ENCODE assay signal across 14 cellular contexts in the genomic region with DNA sequence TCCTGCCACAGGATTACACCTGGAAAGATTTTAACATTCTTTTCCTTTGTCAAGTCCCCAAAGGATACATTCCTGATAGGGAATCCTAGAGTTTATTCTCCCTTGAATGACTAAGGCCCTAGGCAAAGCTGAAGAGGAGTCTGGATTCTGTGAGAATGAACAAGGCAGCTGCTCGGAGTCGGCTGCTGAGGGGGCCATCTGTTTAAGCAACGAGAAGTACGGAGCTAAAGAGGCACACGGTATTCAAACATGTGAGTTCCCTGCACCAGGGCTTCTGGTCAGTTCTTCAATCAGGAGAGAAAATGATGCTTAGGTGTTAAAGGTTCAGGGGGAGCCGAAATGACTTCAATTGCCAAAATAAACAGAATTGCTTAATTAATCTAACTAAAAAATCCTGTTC.
DNase-seq lines count a peak whose midpoint lies in the region; ATAC-seq and TF ChIP-seq lines count a peak whose summit lies in the region.
"Had no signal": no experiment of that assay in that cellular context is flagged by ENCODE, and none has a peak within 500 bp of the region (broad histone marks: within the 10 kb centered on the region; RNA-seq: fewer than 3 reads in every experiment).

No MANE protein-coding gene starts in this region.

- H3K27ac Mint-ChIP-seq in endothelial cell (ENCODE audit: unreplicated experiment) (peak overlapping the region; percentile 64), naive B cell (peak overlapping the region in 4 of 6 donors; percentile 58 to 90 (median 80))
- H3K27ac Mint-ChIP-seq: memory B cell had no signal

- peaks cover 4% of the 10 kb centered on the region for H3K36me3 Mint-ChIP-seq in endothelial cell (ENCODE audit: low read depth, unreplicated experiment)
- no peaks in the 10 kb centered on the region for H3K36me3 Mint-ChIP-seq in naive B cell
- H3K36me3 Mint-ChIP-seq: memory B cell had no signal

- no peak overlapping the region for H3K4me3 Mint-ChIP-seq in endothelial cell (ENCODE audit: unreplicated experiment)
- H3K4me3 Mint-ChIP-seq in naive B cell, result peak overlapping the region in 6 of 8 donors; percentile 27 to 78 (median 64)
- H3K4me3 Mint-ChIP-seq: memory B cell had no signal

- peak overlapping the region; percentile 4 to 16 for H3K4me3 ChIP-seq in vagina
- H3K4me3 ChIP-seq: A549, testis had no signal

- intact Hi-C loops in Right ventricle myocardium superior (cut with DNase I), result loop anchor here (10.0 kb wide), 1 partner anchor 62 kb away; no protein-coding TSS in a partner anchor
- intact Hi-C loops in Right ventricle myocardium inferior (cut with DNase I), result loop anchor here (2.0 kb wide), 3 partner anchors 28 to 390 kb away; no protein-coding TSS in a partner anchor
- intact Hi-C loops in vagina (cut with DNase I), result no loop called here
- intact Hi-C loops in left colon (cut with DNase I, micrococcal nuclease), result no loop called here

- H3K9me3 Mint-ChIP-seq in endothelial cell (ENCODE audit: unreplicated experiment) (no peaks in the 10 kb centered on the region), naive B cell (no peaks in the 10 kb centered on the region)
- H3K9me3 Mint-ChIP-seq: memory B cell had no signal

- peak overlapping the region; percentile 57 for H3K27ac ChIP-seq in vagina
- H3K27ac ChIP-seq: A549 had no signal

- H3K27me3 ChIP-seq in vagina, result no peaks in the 10 kb centered on the region
- H3K27me3 ChIP-seq: testis had no signal

- H3K9me3 ChIP-seq in vagina, result no peaks in the 10 kb centered on the region
- H3K9me3 ChIP-seq: A549, testis had no signal

- no peak for TF ChIP-seq POLR2A in vagina (IDR thresholded peaks at IDR 0.05)

- peaks cover 11% of the 10 kb centered on the region for H3K4me1 ChIP-seq in vagina
- H3K4me1 ChIP-seq: A549 had no signal

- H3K27me3 Mint-ChIP-seq in endothelial cell (ENCODE audit: unreplicated experiment) (peaks cover 3% of the 10 kb centered on the region), naive B cell (no peaks in the 10 kb centered on the region)

- no peak for TF ChIP-seq CTCF in endothelial cell (IDR thresholded peaks at IDR 0.05; ENCODE audit: unreplicated experiment)
- no peak for TF ChIP-seq CTCF in vagina (IDR thresholded peaks at IDR 0.05)

- H3K36me3 ChIP-seq in vagina, result no peaks in the 10 kb centered on the region

- DNase-seq in Right ventricle myocardium superior, result no peak
- DNase-seq in Right ventricle myocardium inferior (ENCODE audit: missing footprints), result no peak
- DNase-seq in endothelial cell (ENCODE audit: low spot score), result no peak
- no peak for DNase-seq in naive B cell
- no peak for DNase-seq in vagina (ENCODE audit: extremely low spot score in 2 of 2)
- DNase-seq in left colon, result no peak
- DNase-seq: effector CD8-positive, alpha-beta T cell; NCI-H1436 treated with DMSO at 0.1 percent for 48 hours; testis had no signal

- H3K4me1 Mint-ChIP-seq in endothelial cell (ENCODE audit: unreplicated experiment), result peaks cover 43% of the 10 kb centered on the region
- peaks cover 27 to 47% (median 41%) of the 10 kb centered on the region in 3 donors for H3K4me1 Mint-ChIP-seq in naive B cell

- ATAC-seq in Right ventricle myocardium superior (ENCODE audit: poor library complexity) (peak; percentile 4), Right ventricle myocardium inferior (no peak), naive B cell (ENCODE audit: low read depth in 2 of 2) (no peak), HG03432 (IDR thresholded peaks at IDR 0.05; ENCODE audit: unreplicated experiment) (no peak), GM21367 (IDR thresholded peaks at IDR 0.05; ENCODE audit: unreplicated experiment) (no peak), left colon (no peak)
- ATAC-seq: A549, HCT116 had no signal

Comparison
In these comparisons a context has a peak if more than half of its experiments do, and no peak if none do; other contexts are left out.
1. intact Hi-C loops: an anchor here in Right ventricle myocardium superior (10.0 kb wide) and Right ventricle myocardium inferior (2.0 kb wide); none called in vagina and left colon.